ENCODE assay signal across 16 cellular contexts in genomic region chr2:218298314-218298875, GRCh38. TPM values are rescaled to one million over a fixed set of nuclear protein-coding genes. Genes with fewer than 3 reads are reported as not detected.
DNase-seq lines count a peak whose midpoint lies in the region; ATAC-seq and TF ChIP-seq lines count a peak whose summit lies in the region.
"Had no signal": no experiment of that assay in that cellular context is flagged by ENCODE, and none has a peak within 500 bp of the region (broad histone marks: within the 10 kb centered on the region; RNA-seq: fewer than 3 reads in every experiment).

No MANE protein-coding gene starts in this region.

- no peaks in the 10 kb centered on the region for H3K36me3 ChIP-seq in breast epithelium
- H3K36me3 ChIP-seq in prostate gland = no peaks in the 10 kb centered on the region
- H3K36me3 ChIP-seq in GM23338 (ENCODE audit: insufficient read depth) = no peaks in the 10 kb centered on the region

- peaks cover 0 to 10% of the 10 kb centered on the region in 2 donors for H3K4me1 ChIP-seq in breast epithelium
- H3K4me1 ChIP-seq in prostate gland (replicated peaks) = peaks cover 17% of the 10 kb centered on the region
- peaks cover 12% of the 10 kb centered on the region for H3K4me1 ChIP-seq in GM23338 (ENCODE audit: insufficient read depth)

- no peak for TF ChIP-seq POLR2A in breast epithelium (IDR thresholded peaks at IDR 0.05)
- no peak for TF ChIP-seq POLR2A in prostate gland (IDR thresholded peaks at IDR 0.05)

- no peaks in the 10 kb centered on the region for H3K9me2 ChIP-seq in GM23338 (ENCODE audit: insufficient read depth)

- no peak for DNase-seq in breast epithelium (ENCODE audit: low spot score in 2 of 2)
- DNase-seq in prostate gland (ENCODE audit: low spot score) = no peak
- DNase-seq in GOT3 (lab: John Stamatoyannopoulos, UW) = no peak
- no peak for DNase-seq in GM23338 (ENCODE audit: low spot score)
- no peak for DNase-seq in glutamatergic neuron
- DNase-seq in natural killer cell = no peak
- DNase-seq: activated naive CD8-positive, alpha-beta T cell treated with anti-CD3 and anti-CD28 coated beads, Interleukin-2, amount 50 U/mL, for 24 hours; activated T-cell treated with anti-CD3 and anti-CD28 coated beads, Interleukin-2, amount 50 U/mL, for 24 hours; mucosa of descending colon; NCI-H1930; retina; stimulated activated CD4-positive, alpha-beta T cell treated with anti-CD3 and anti-CD28 coated beads, Interleukin-4, amount 100 ng/mL, for 1 hour; T-helper 17 cell had no signal

- WGBS in prostate gland = 58% methylated on average over 6 of the region's 6 CpGs

- H4K20me1 ChIP-seq in GM23338 (replicated peaks; ENCODE audit: insufficient read depth) = no peaks in the 10 kb centered on the region

- H3K9me3 ChIP-seq in breast epithelium (no peaks in the 10 kb centered on the region), prostate gland (no peaks in the 10 kb centered on the region)
- H3K9me3 ChIP-seq: mucosa of descending colon had no signal

- ATAC-seq in GM23338 (no peak), natural killer cell (no peak)
- ATAC-seq: activated naive CD8-positive, alpha-beta T cell treated with anti-CD3 and anti-CD28 coated beads, Interleukin-2, amount 50 U/mL, for 24 hours; T-helper 17 cell had no signal

- H3K27me3 Mint-ChIP-seq in GM23338 (ENCODE audit: insufficient read depth, low read depth, poor library complexity) (peaks cover 11% of the 10 kb centered on the region), glutamatergic neuron (ENCODE audit: unreplicated experiment) (no peaks in the 10 kb centered on the region), natural killer cell (ENCODE audit: low read depth in 2 of 2) (no peaks in the 10 kb centered on the region)
- H3K27me3 Mint-ChIP-seq: activated naive CD8-positive, alpha-beta T cell treated with anti-CD3 and anti-CD28 coated beads, Interleukin-2, amount 50 U/mL, for 24 hours; activated T-cell treated with anti-CD3 and anti-CD28 coated beads, Interleukin-2, amount 50 U/mL, for 24 hours; T-helper 17 cell had no signal

- H3K4me3 Mint-ChIP-seq in GM23338 (no peak overlapping the region), glutamatergic neuron (ENCODE audit: unreplicated experiment) (no peak overlapping the region), natural killer cell (no peak overlapping the region)
- H3K4me3 Mint-ChIP-seq: activated naive CD8-positive, alpha-beta T cell treated with anti-CD3 and anti-CD28 coated beads, Interleukin-2, amount 50 U/mL, for 24 hours; activated T-cell treated with anti-CD3 and anti-CD28 coated beads, Interleukin-2, amount 50 U/mL, for 24 hours; T-helper 17 cell had no signal

- H3K9me3 Mint-ChIP-seq in GM23338 = no peaks in the 10 kb centered on the region; the same call in 2 of the 3 replicates
- no peaks in the 10 kb centered on the region for H3K9me3 Mint-ChIP-seq in glutamatergic neuron (ENCODE audit: unreplicated experiment)
- H3K9me3 Mint-ChIP-seq in natural killer cell = no peaks in the 10 kb centered on the region
- H3K9me3 Mint-ChIP-seq: activated naive CD8-positive, alpha-beta T cell treated with anti-CD3 and anti-CD28 coated beads, Interleukin-2, amount 50 U/mL, for 24 hours; activated T-cell treated with anti-CD3 and anti-CD28 coated beads, Interleukin-2, amount 50 U/mL, for 24 hours had no signal

- H3K27ac ChIP-seq in 22Rv1 (peak overlapping the region; percentile 94), breast epithelium (peak overlapping the region; percentile 88 to 92), layer of hippocampus (ENCODE audit: low read depth, low read length) (peak overlapping the region; percentile 93), prostate gland (peak overlapping the region; percentile 52 to 77), GM23338 (ENCODE audit: low read depth) (no peak overlapping the region)
- H3K27ac ChIP-seq: KMS-11 had no signal

- H3K4me1 Mint-ChIP-seq in GM23338 (peaks cover 22% of the 10 kb centered on the region), glutamatergic neuron (ENCODE audit: low read depth, unreplicated experiment) (no peaks in the 10 kb centered on the region), natural killer cell (peaks cover 13 to 19% of the 10 kb centered on the region in 2 donors)

- H3K36me3 Mint-ChIP-seq in GM23338 (ENCODE audit: low read depth) (no peaks in the 10 kb centered on the region), glutamatergic neuron (ENCODE audit: unreplicated experiment) (no peaks in the 10 kb centered on the region), natural killer cell (no peaks in the 10 kb centered on the region)

- no peaks in the 10 kb centered on the region for H3K79me2 ChIP-seq in GM23338 (replicated peaks; ENCODE audit: insufficient read depth)

- no peak for TF ChIP-seq CTCF in 22Rv1 (IDR thresholded peaks at IDR 0.05)
- no peak for TF ChIP-seq CTCF in breast epithelium (IDR thresholded peaks at IDR 0.05)
- TF ChIP-seq CTCF in prostate gland (IDR thresholded peaks at IDR 0.05) = no peak
- TF ChIP-seq CTCF in GM23338 (conservative IDR thresholded peaks at IDR 0.05; ENCODE audit: low read depth in 2 of 2) = no peak
- TF ChIP-seq CTCF in glutamatergic neuron (IDR thresholded peaks at IDR 0.05; ENCODE audit: partially characterized antibody, unreplicated experiment) = no peak
- TF ChIP-seq CTCF in natural killer cell (IDR thresholded peaks at IDR 0.05) = no peak

- no peak overlapping the region for H3K4me2 ChIP-seq in GM23338
- H3K4me2 ChIP-seq: KMS-11 had no signal

- H3K27ac Mint-ChIP-seq in GM23338 (no peak overlapping the region), glutamatergic neuron (ENCODE audit: unreplicated experiment) (no peak overlapping the region), natural killer cell (no peak overlapping the region)
- H3K27ac Mint-ChIP-seq: activated naive CD8-positive, alpha-beta T cell treated with anti-CD3 and anti-CD28 coated beads, Interleukin-2, amount 50 U/mL, for 24 hours; activated T-cell treated with anti-CD3 and anti-CD28 coated beads, Interleukin-2, amount 50 U/mL, for 24 hours; T-helper 17 cell had no signal

- H3K4me3 ChIP-seq in breast epithelium (peak overlapping the region in 1 of 3 donors; percentile 4), prostate gland (no peak overlapping the region), GM23338 (no peak overlapping the region)
- H3K4me3 ChIP-seq: mucosa of descending colon had no signal

- no peaks in the 10 kb centered on the region for H3K27me3 ChIP-seq in breast epithelium
- H3K27me3 ChIP-seq in layer of hippocampus (ENCODE audit: control insufficient read depth, insufficient read depth, low read length) = no peaks in the 10 kb centered on the region
- H3K27me3 ChIP-seq in prostate gland (replicated peaks; ENCODE audit: insufficient read depth) = no peaks in the 10 kb centered on the region
- no peaks in the 10 kb centered on the region for H3K27me3 ChIP-seq in GM23338 (ENCODE audit: insufficient read depth)

- no peak overlapping the region for H2AFZ ChIP-seq in GM23338

- intact Hi-C loops in breast epithelium (cut with DNase I; ENCODE audit: low total_unique reads) = no loop called here
- intact Hi-C loops in prostate gland (cut with DNase I) = loop anchor here (10.0 kb wide), 1 partner anchor 166 kb away; no protein-coding TSS in a partner anchor
- intact Hi-C loops in natural killer cell (cut with micrococcal nuclease) = no loop called here

- no peaks in the 10 kb centered on the region for H3F3A ChIP-seq in GM23338 (replicated peaks; ENCODE audit: low read depth)

RNA-seq across cellular contexts. Expression of gene TMBIM1, which starts 6.1 kb away (rescaled TPM):
- 100 to 1,000 TPM; 168 to 330 (median 170) TPM for total RNA-seq in breast epithelium
- total RNA-seq in prostate gland = 100 to 1,000 TPM; 139 to 193 TPM
- total RNA-seq in GM23338 (2014; rRNA removed; shearing (Covaris generic)) = 16.5 and 20.8 TPM in 2 replicates
- 9.5 and 12.0 TPM in 2 replicates for polyA plus RNA-seq in GM23338 (2016; fragmentation: Nextera tagmentation; extraction: Ambion mirVana)
- 1.8 TPM for total RNA-seq in glutamatergic neuron (ENCODE audit: unreplicated experiment)
- total RNA-seq in natural killer cell = 100 to 1,000 TPM in 1 of 3 donors, 10 to 100 TPM in 2; 84.9 to 107 (median 95.1) TPM

RNA-seq across cellular contexts. Expression of gene PNKD, which starts 28.1 kb away (rescaled TPM):
- total RNA-seq in breast epithelium = 10 to 100 TPM; 30.2 to 48.3 (median 35.6) TPM
- 100 to 1,000 TPM; 103 to 145 TPM for total RNA-seq in prostate gland
- 28.2 and 36.0 TPM in 2 replicates for total RNA-seq in GM23338 (2014; rRNA removed; shearing (Covaris generic))
- 77.7 and 83.3 TPM in 2 replicates for polyA plus RNA-seq in GM23338 (2016; fragmentation: Nextera tagmentation; extraction: Ambion mirVana)
- 44.2 TPM for total RNA-seq in glutamatergic neuron (ENCODE audit: unreplicated experiment)
- 10 to 100 TPM; 18.8 to 21.3 (median 18.9) TPM for total RNA-seq in natural killer cell

RNA-seq across cellular contexts. Expression of gene AAMP, which starts 28.5 kb away (rescaled TPM):
- 100 to 1,000 TPM; 150 to 164 (median 151) TPM for total RNA-seq in breast epithelium
- 100 to 1,000 TPM; 217 to 237 TPM for total RNA-seq in prostate gland
- 157 and 203 TPM in 2 replicates for total RNA-seq in GM23338 (2014; rRNA removed; shearing (Covaris generic))
- polyA plus RNA-seq in GM23338 (2016; fragmentation: Nextera tagmentation; extraction: Ambion mirVana) = 77.8 and 90.8 TPM in 2 replicates
- 64.6 TPM for total RNA-seq in glutamatergic neuron (ENCODE audit: unreplicated experiment)
- 10 to 100 TPM; 52.5 to 61.6 (median 60.0) TPM for total RNA-seq in natural killer cell

RNA-seq across cellular contexts. Expression of gene GPBAR1, which starts 37.6 kb away (rescaled TPM):
- total RNA-seq in breast epithelium (10 to 100 TPM in 1 of 3 donors, 1 to 10 TPM in 2; 5.2 to 22.2 (median 8.5) TPM), prostate gland (under 1 TPM in 1 of 2 donors, not detected in 1; 0.91 TPM), glutamatergic neuron (ENCODE audit: unreplicated experiment) (1.6 TPM), natural killer cell (1 to 10 TPM; 1.4 to 3.3 (median 2.6) TPM)
- total RNA-seq in GM23338 (2014; rRNA removed; shearing (Covaris generic)) = 1.6 TPM in 1 of 2 replicates, not detected in the other
- polyA plus RNA-seq in GM23338 (2016; fragmentation: Nextera tagmentation; extraction: Ambion mirVana) = 0.37 and 0.44 TPM in 2 replicates

RNA-seq across cellular contexts. Expression of gene CATIP, which starts 58.3 kb away (rescaled TPM):
- total RNA-seq in breast epithelium = under 1 TPM in 1 of 3 donors, not detected in 2; 0.44 TPM
- total RNA-seq in prostate gland = 1 to 10 TPM in 1 of 2 donors, not detected in 1; 2.0 TPM
- not detected in 2 replicates for total RNA-seq in GM23338 (2014; rRNA removed; shearing (Covaris generic))
- 0.15 and 0.23 TPM in 2 replicates for polyA plus RNA-seq in GM23338 (2016; fragmentation: Nextera tagmentation; extraction: Ambion mirVana)
- not detected for total RNA-seq in glutamatergic neuron (ENCODE audit: unreplicated experiment)
- under 1 TPM in 1 of 3 donors, not detected in 2; 0.26 TPM for total RNA-seq in natural killer cell
- total RNA-seq: mucosa of descending colon, T-helper 17 cell had no signal
